Comparison of ENCODE assay signal across 15 cellular contexts in genomic region chr18:49207373-49207772, GRCh38.
DNase-seq lines count a peak whose midpoint lies in the region; ATAC-seq and TF ChIP-seq lines count a peak whose summit lies in the region.
"Had no signal": no experiment of that assay in that cellular context is flagged by ENCODE, and none has a peak within 500 bp of the region (broad histone marks: within the 10 kb centered on the region; RNA-seq: fewer than 3 reads in every experiment).

No MANE protein-coding gene starts in this region.

- H3K9me3 ChIP-seq in right cardiac atrium (ENCODE audit: control insufficient read depth, low read length), result no peaks in the 10 kb centered on the region
- H3K9me3 ChIP-seq in prostate gland, result no peaks in the 10 kb centered on the region
- H3K9me3 ChIP-seq in MG63, result no peaks in the 10 kb centered on the region

- H3K27me3 Mint-ChIP-seq in activated T-helper 17 cell treated with anti-CD3 and anti-CD28 coated beads, Interleukin-2, amount 50 U/mL, for 72 hours, result no peaks in the 10 kb centered on the region
- H3K27me3 Mint-ChIP-seq: activated T-cell treated with anti-CD3 and anti-CD28 coated beads, Interleukin-2, amount 50 U/mL, for 24 hours; T-cell had no signal

- 83% methylated on average over 2 of the region's 2 CpGs for WGBS in right cardiac atrium
- WGBS in prostate gland, result 80% methylated on average over 2 of the region's 2 CpGs

- H3K36me3 Mint-ChIP-seq in activated T-helper 17 cell treated with anti-CD3 and anti-CD28 coated beads, Interleukin-2, amount 50 U/mL, for 72 hours (ENCODE audit: low read depth), result peaks cover 4% of the 10 kb centered on the region

- peaks cover 15% of the 10 kb centered on the region for H3K4me1 Mint-ChIP-seq in activated T-helper 17 cell treated with anti-CD3 and anti-CD28 coated beads, Interleukin-2, amount 50 U/mL, for 72 hours

- H3K4me3 Mint-ChIP-seq in activated T-helper 17 cell treated with anti-CD3 and anti-CD28 coated beads, Interleukin-2, amount 50 U/mL, for 72 hours, result no peak overlapping the region
- H3K4me3 Mint-ChIP-seq: activated T-cell treated with anti-CD3 and anti-CD28 coated beads, Interleukin-2, amount 50 U/mL, for 24 hours; T-cell had no signal

- no peak for TF ChIP-seq CTCF in prostate gland (IDR thresholded peaks at IDR 0.05)

- no peaks in the 10 kb centered on the region for H3K4me1 ChIP-seq in right cardiac atrium (ENCODE audit: control insufficient read depth, insufficient read depth, low read length)
- H3K4me1 ChIP-seq in prostate gland (replicated peaks), result no peaks in the 10 kb centered on the region

- no peak for ATAC-seq in activated T-helper 17 cell treated with anti-CD3 and anti-CD28 coated beads, Interleukin-2, amount 50 U/mL, for 72 hours (replicated peaks)
- no peak for ATAC-seq in right cardiac atrium
- ATAC-seq: T-cell had no signal

- no peaks in the 10 kb centered on the region for H3K9me3 Mint-ChIP-seq in activated T-helper 17 cell treated with anti-CD3 and anti-CD28 coated beads, Interleukin-2, amount 50 U/mL, for 72 hours
- H3K9me3 Mint-ChIP-seq: activated T-cell treated with anti-CD3 and anti-CD28 coated beads, Interleukin-2, amount 50 U/mL, for 24 hours; T-cell had no signal

- DNase-seq in AG08395 (ENCODE audit: low spot score) (peak; percentile 21), HPDE6-E6E7 (ENCODE audit: extremely low spot score) (peak; percentile 36), iris pigment epithelial cell (ENCODE audit: low read depth) (peak; percentile 60), right cardiac atrium (no peak), prostate gland (ENCODE audit: low spot score) (no peak), SIG-M5 (lab: John Stamatoyannopoulos, UW) (no peak), MG63 (no peak)
- DNase-seq: activated T-cell treated with anti-CD3 and anti-CD28 coated beads, Interleukin-2, amount 50 U/mL, for 24 hours; DMS53; midbrain; NCI-H1092 treated with DMSO at 0.1 percent for 48 hours; NCI-H2171 treated with DMSO at 0.1 percent for 48 hours; T-cell had no signal

- TF ChIP-seq POLR2A in prostate gland (IDR thresholded peaks at IDR 0.05), result no peak

- H3K27ac ChIP-seq in right cardiac atrium (ENCODE audit: low read length) (no peak overlapping the region), prostate gland (no peak overlapping the region)

- H3K36me3 ChIP-seq in prostate gland (no peaks in the 10 kb centered on the region), MG63 (no peaks in the 10 kb centered on the region)

- intact Hi-C loops in right cardiac atrium (cut with DNase I), result no loop called here
- intact Hi-C loops in prostate gland (cut with DNase I), result no loop called here

- H3K27me3 ChIP-seq in right cardiac atrium (ENCODE audit: control insufficient read depth, insufficient read depth) (no peaks in the 10 kb centered on the region), prostate gland (replicated peaks; ENCODE audit: insufficient read depth) (no peaks in the 10 kb centered on the region), MG63 (no peaks in the 10 kb centered on the region)

- H3K27ac Mint-ChIP-seq in activated T-helper 17 cell treated with anti-CD3 and anti-CD28 coated beads, Interleukin-2, amount 50 U/mL, for 72 hours, result peak overlapping the region; percentile 69
- H3K27ac Mint-ChIP-seq: activated T-cell treated with anti-CD3 and anti-CD28 coated beads, Interleukin-2, amount 50 U/mL, for 24 hours; T-cell had no signal

- H3K4me3 ChIP-seq in right cardiac atrium (ENCODE audit: low read length) (no peak overlapping the region), prostate gland (no peak overlapping the region), MG63 (no peak overlapping the region)
- H3K4me3 ChIP-seq: GM12878 had no signal

Comparison
In these comparisons a context has a peak if more than half of its experiments do, and no peak if none do; other contexts are left out.
1. DNase-seq: peak in AG08395 (single experiment), HPDE6-E6E7 (single experiment) and iris pigment epithelial cell (single experiment); none in right cardiac atrium (0 of 3), prostate gland (single experiment), SIG-M5 (single experiment) and MG63 (single experiment).